Comparison of ENCODE assay signal across 8 cellular contexts in the genomic region with DNA sequence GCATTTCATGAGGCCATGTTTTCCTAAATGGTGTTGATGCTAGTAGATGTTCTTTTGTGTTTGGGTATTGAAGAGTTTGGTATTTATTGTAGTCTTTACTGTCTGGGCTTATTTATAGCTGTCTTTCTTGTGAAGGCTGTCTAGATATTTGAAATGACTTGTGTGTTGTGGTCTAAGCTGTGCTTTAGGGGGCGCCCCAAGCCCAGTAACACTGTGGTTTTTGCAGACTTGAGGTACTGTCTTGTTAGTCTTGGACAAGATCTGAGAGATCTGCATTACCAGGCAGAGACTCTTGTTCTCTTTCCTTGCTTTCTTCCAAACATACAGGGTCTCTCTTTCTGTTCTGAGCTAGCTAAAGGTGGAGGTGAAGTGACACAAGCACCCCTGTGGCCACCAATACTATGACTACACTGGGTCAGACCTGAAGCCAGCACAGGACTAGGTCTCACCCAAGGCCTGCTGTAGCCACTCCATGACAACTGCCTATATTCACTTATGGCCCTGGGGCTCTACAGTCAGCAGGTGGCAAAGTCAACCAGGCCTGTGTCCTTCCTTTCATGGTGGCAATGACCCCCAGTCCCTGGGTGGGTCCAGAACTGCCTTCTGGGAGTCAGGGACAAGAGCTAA.
DNase-seq lines count a peak whose midpoint lies in the region; ATAC-seq and TF ChIP-seq lines count a peak whose summit lies in the region.

No MANE protein-coding gene starts in this region.

- no peak for TF ChIP-seq POLR2A in tibial nerve (IDR thresholded peaks at IDR 0.05)

- H3K9me3 Mint-ChIP-seq in nephron progenitor cell: peaks cover 11% of the 10 kb centered on the region

- no peak for TF ChIP-seq EP300 in tibial nerve (IDR thresholded peaks at IDR 0.05)

- H3K36me3 ChIP-seq in Panc1 (ENCODE audit: control insufficient read depth, insufficient read depth, low read length) (no peaks in the 10 kb centered on the region), tibial nerve (no peaks in the 10 kb centered on the region)

- peaks cover 13% of the 10 kb centered on the region for H3K36me3 Mint-ChIP-seq in nephron progenitor cell (ENCODE audit: low read depth)

- peak; percentile 67 for ATAC-seq in HG03060 (IDR thresholded peaks at IDR 0.05; ENCODE audit: low read depth, unreplicated experiment)
- no peak for ATAC-seq in Panc1
- no peak for ATAC-seq in GM19452 (IDR thresholded peaks at IDR 0.05; ENCODE audit: unreplicated experiment)

- TF ChIP-seq CTCF in Panc1 (IDR thresholded peaks at IDR 0.05) (peak; percentile 32), nephron progenitor cell (IDR thresholded peaks at IDR 0.05) (peak; percentile 42), tibial nerve (IDR thresholded peaks at IDR 0.05) (no peak)

- no TSS peak for BruUV-seq in Panc1 (replicated peaks; lab: Mats Ljungman, UMichigan)

- in situ Hi-C loops in Panc1 (cut with HindIII; ENCODE audit: low pct_unique_long_range_greater_than_20kb, low sequenced_read_pairs): no loop called here

- peak; percentile 63 for DNase-seq in activated CD8-positive, alpha-beta memory T cell treated with anti-CD3 and anti-CD28 coated beads for 24 hours
- no peak for DNase-seq in activated CD8-positive, alpha-beta memory T cell treated with anti-CD3 and anti-CD28 coated beads, Interleukin-2, amount 50 U/mL, for 48 hours
- DNase-seq in Panc1 (ENCODE audit: low read depth, low spot score): peak; percentile 2
- DNase-seq in brain pericyte (ENCODE audit: low read depth, low spot score): peak; percentile 29
- DNase-seq in nephron progenitor cell: peak; percentile 51
- no peak for DNase-seq in tibial nerve (ENCODE audit: low spot score in 2 of 2)

- H3K4me3 ChIP-seq in Panc1 (ENCODE audit: low read depth in 2 of 2, low read length in 2 of 2) (no peak overlapping the region), tibial nerve (no peak overlapping the region)

- H3K27ac ChIP-seq in Panc1 (ENCODE audit: low read length) (no peak overlapping the region), tibial nerve (no peak overlapping the region)

- H3K27me3 ChIP-seq in Panc1 (ENCODE audit: control insufficient read depth, insufficient read depth, low read length) (no peaks in the 10 kb centered on the region), tibial nerve (no peaks in the 10 kb centered on the region)

- H3K4me3 Mint-ChIP-seq in nephron progenitor cell: no peak overlapping the region

- no peaks in the 10 kb centered on the region for H3K27me3 Mint-ChIP-seq in nephron progenitor cell (ENCODE audit: low read depth, poor library complexity)

- 12 to 17% methylated on average over 1 of the region's 1 CpG for WGBS in tibial nerve, 2 donors

- CTCF ChIA-PET in Panc1 (lab: Charles Lee): no interaction called here

- peaks cover 4% of the 10 kb centered on the region for H3K4me1 Mint-ChIP-seq in nephron progenitor cell

- POLR2A ChIA-PET in Panc1 (lab: Charles Lee): interaction anchor here (0.6 kb wide), 1 partner anchor 490 kb away, joined by 3 read pairs; no protein-coding TSS in a partner anchor

- no peaks in the 10 kb centered on the region for H3K4me1 ChIP-seq in Panc1 (ENCODE audit: control insufficient read depth, insufficient read depth, low read length)
- H3K4me1 ChIP-seq in tibial nerve: no peaks in the 10 kb centered on the region

- no peak overlapping the region for H3K27ac Mint-ChIP-seq in nephron progenitor cell

- intact Hi-C loops in Panc1 (cut with micrococcal nuclease; ENCODE audit: unreplicated experiment): no loop called here

- H3K9me3 ChIP-seq in Panc1 (ENCODE audit: control insufficient read depth, insufficient read depth, low read depth, low read length) (no peaks in the 10 kb centered on the region), tibial nerve (peaks cover 0 to 18% (median 1%) of the 10 kb centered on the region in 4 donors)

Comparison
In these comparisons a context has a peak if more than half of its experiments do, and no peak if none do; other contexts are left out.
1. DNase-seq: peak in activated CD8-positive, alpha-beta memory T cell treated with anti-CD3 and anti-CD28 coated beads for 24 hours (single experiment), Panc1 (single experiment), brain pericyte (single experiment) and nephron progenitor cell (single experiment); none in activated CD8-positive, alpha-beta memory T cell treated with anti-CD3 and anti-CD28 coated beads, Interleukin-2, amount 50 U/mL, for 48 hours (single experiment) and tibial nerve (0 of 2).
2. CTCF ChIP-seq: peak in Panc1 (single experiment) and nephron progenitor cell (single experiment); none in tibial nerve (0 of 5).